In the genomic region with DNA sequence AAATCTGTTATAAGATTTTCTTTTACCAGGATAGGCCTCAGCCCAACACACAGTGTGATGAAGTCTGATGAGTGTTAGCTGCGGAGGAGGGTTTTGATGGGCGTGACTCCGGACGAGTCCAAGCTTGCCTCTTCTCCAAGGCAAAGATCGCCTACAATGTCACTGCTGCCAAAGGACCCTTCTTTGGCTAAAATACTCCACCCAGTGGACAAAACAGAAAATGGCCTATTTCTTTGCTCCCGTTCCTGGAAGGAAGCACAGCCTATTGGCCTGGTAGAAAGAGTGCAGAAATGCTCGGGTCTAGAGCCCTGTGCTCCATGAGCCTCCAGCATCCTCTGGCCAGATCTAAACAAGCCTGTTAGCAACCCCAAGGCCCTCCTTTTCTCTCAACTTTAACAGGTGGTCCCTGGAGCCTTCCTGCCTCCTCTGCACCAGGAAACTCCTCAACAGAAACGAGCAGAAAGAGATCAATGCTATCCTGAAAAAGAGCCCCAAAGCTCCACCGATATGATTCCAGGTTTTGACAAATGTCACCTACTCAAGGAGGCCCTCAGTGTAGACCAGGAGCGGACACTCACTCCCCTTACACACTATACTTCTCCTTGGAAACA, we compare ENCODE assay signal across 8 cellular contexts. TPM values are rescaled to one million over a fixed set of nuclear protein-coding genes. Genes with fewer than 3 reads are reported as not detected.
DNase-seq lines count a peak whose midpoint lies in the region; ATAC-seq lines count a peak whose summit lies in the region.

No MANE protein-coding gene starts in this region.

- H3K36me3 ChIP-seq in rectal smooth muscle tissue (ENCODE audit: control insufficient read depth, insufficient read depth, low read length), result no peaks in the 10 kb centered on the region

- DNase-seq in EL, result peak; percentile 86
- DNase-seq in HPDE6-E6E7 (ENCODE audit: extremely low spot score), result peak; percentile 94
- peak; percentile 78 to 89 for DNase-seq in NCI-H524 (lab: John Stamatoyannopoulos, UW)
- peak in 36 of 56 donors; percentile 2 to 63 (median 14) for DNase-seq in amygdala (lab: John Stamatoyannopoulos, UW)
- peak; percentile 64 for DNase-seq in left ventricle myocardium superior
- no peak for DNase-seq in activated T-helper 2 cell treated with anti-CD3 and anti-CD28 coated beads, Interferon-gamma antibody, Interleukin-2, Interleukin-4, amounts not matched to agents 10 μg/mL and 5 μg/mL and 100 μg/mL, durations not matched to agents 14 hours and 24 hours and 36 hours (ENCODE audit: low spot score)

- no peaks in the 10 kb centered on the region for H3K36me3 Mint-ChIP-seq in activated T-helper 2 cell treated with anti-CD3 and anti-CD28 coated beads, Interferon-gamma antibody, Interleukin-2, Interleukin-4, amounts not matched to agents 10 μg/mL and 5 μg/mL and 100 μg/mL, durations not matched to agents 14 hours and 24 hours and 36 hours (ENCODE audit: low read depth)

- H3K27me3 Mint-ChIP-seq in activated T-helper 2 cell treated with anti-CD3 and anti-CD28 coated beads, Interferon-gamma antibody, Interleukin-2, Interleukin-4, amounts not matched to agents 10 μg/mL and 5 μg/mL and 100 μg/mL, durations not matched to agents 14 hours and 24 hours and 36 hours (ENCODE audit: low read depth), result peaks cover 8% of the 10 kb centered on the region

- peaks cover 3% of the 10 kb centered on the region for H3K4me1 ChIP-seq in rectal smooth muscle tissue (ENCODE audit: control insufficient read depth, insufficient read depth, low read length)

- intact Hi-C loops in left ventricle myocardium superior (cut with micrococcal nuclease), result loop anchor here (5.0 kb wide), 1 partner anchor 165 kb away; no protein-coding TSS in a partner anchor
- intact Hi-C loops in activated T-helper 2 cell treated with anti-CD3 and anti-CD28 coated beads, Interferon-gamma antibody, Interleukin-2, Interleukin-4, amounts not matched to agents 10 μg/mL and 5 μg/mL and 100 μg/mL, durations not matched to agents 14 hours and 24 hours and 36 hours (cut with micrococcal nuclease), result loop anchor here (5.0 kb wide), 1 partner anchor 165 kb away; no protein-coding TSS in a partner anchor

- no peaks in the 10 kb centered on the region for H3K4me1 Mint-ChIP-seq in activated T-helper 2 cell treated with anti-CD3 and anti-CD28 coated beads, Interferon-gamma antibody, Interleukin-2, Interleukin-4, amounts not matched to agents 10 μg/mL and 5 μg/mL and 100 μg/mL, durations not matched to agents 14 hours and 24 hours and 36 hours (ENCODE audit: low read depth)

- ATAC-seq in GM21367 (IDR thresholded peaks at IDR 0.05; ENCODE audit: unreplicated experiment) (peak; percentile 79), left ventricle myocardium superior (peak; percentile 75)

- no peak overlapping the region for H3K4me3 Mint-ChIP-seq in activated T-helper 2 cell treated with anti-CD3 and anti-CD28 coated beads, Interferon-gamma antibody, Interleukin-2, Interleukin-4, amounts not matched to agents 10 μg/mL and 5 μg/mL and 100 μg/mL, durations not matched to agents 14 hours and 24 hours and 36 hours (ENCODE audit: low read depth)

- peak overlapping the region; percentile 57 for H3K27ac ChIP-seq in rectal smooth muscle tissue (ENCODE audit: low read depth, low read length)

- H3K4me3 ChIP-seq in rectal smooth muscle tissue (ENCODE audit: low read length), result no peak overlapping the region

- no peaks in the 10 kb centered on the region for H3K27me3 ChIP-seq in rectal smooth muscle tissue (ENCODE audit: control insufficient read depth, insufficient read depth, low read length)

- H3K27ac Mint-ChIP-seq in activated T-helper 2 cell treated with anti-CD3 and anti-CD28 coated beads, Interferon-gamma antibody, Interleukin-2, Interleukin-4, amounts not matched to agents 10 μg/mL and 5 μg/mL and 100 μg/mL, durations not matched to agents 14 hours and 24 hours and 36 hours, result no peak overlapping the region

- H3K9ac ChIP-seq in rectal smooth muscle tissue (ENCODE audit: low read length), result no peak overlapping the region

- no peaks in the 10 kb centered on the region for H3K9me3 Mint-ChIP-seq in activated T-helper 2 cell treated with anti-CD3 and anti-CD28 coated beads, Interferon-gamma antibody, Interleukin-2, Interleukin-4, amounts not matched to agents 10 μg/mL and 5 μg/mL and 100 μg/mL, durations not matched to agents 14 hours and 24 hours and 36 hours

RNA-seq across cellular contexts. Expression of a gene that starts 3.4 kb away (rescaled TPM):
- 879 TPM for total RNA-seq in left ventricle myocardium superior
- not detected in 2 replicates for total RNA-seq in activated T-helper 2 cell treated with anti-CD3 and anti-CD28 coated beads, Interferon-gamma antibody, Interleukin-2, Interleukin-4, amounts not matched to agents 10 μg/mL and 5 μg/mL and 100 μg/mL, durations not matched to agents 14 hours and 24 hours and 36 hours

Comparison
In these comparisons a context has a peak if more than half of its experiments do, and no peak if none do; other contexts are left out.
1. RNA of a gene that starts 3.4 kb away (total RNA-seq): 879 TPM in left ventricle myocardium superior (single experiment); not detected in activated T-helper 2 cell treated with anti-CD3 and anti-CD28 coated beads, Interferon-gamma antibody, Interleukin-2, Interleukin-4, amounts not matched to agents 10 μg/mL and 5 μg/mL and 100 μg/mL, durations not matched to agents 14 hours and 24 hours and 36 hours; every median in the first group is over 100 times any median in the second.